ENCODE assay signal across 15 cellular contexts in the genomic region with DNA sequence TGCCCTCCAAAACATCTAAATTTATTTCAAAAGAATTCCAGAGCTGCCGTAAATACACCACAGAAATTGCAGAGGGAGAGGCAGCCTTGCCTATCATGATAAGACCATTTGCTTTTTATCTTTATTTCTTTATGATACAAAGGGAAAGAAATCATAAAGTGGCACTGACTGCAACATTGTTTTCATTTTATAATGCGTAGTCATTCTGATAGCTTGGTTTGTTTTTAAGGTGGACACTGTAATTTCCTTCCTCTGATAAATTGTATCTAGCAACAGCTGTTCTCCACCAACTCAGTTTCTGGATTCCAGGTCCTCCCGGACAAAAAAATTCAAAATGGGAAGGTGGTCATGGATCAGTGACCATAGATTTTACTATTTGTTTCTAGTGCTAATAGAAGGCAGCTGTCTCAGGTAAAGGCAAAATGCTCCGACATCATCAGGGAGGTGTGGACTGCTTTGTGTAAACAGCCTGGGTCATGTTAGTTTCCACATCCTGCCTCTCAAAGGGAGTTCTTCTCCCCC. TPM values are rescaled to one million over a fixed set of nuclear protein-coding genes. Genes with fewer than 3 reads are reported as not detected.
DNase-seq lines count a peak whose midpoint lies in the region; ATAC-seq lines count a peak whose summit lies in the region.
"Had no signal": no experiment of that assay in that cellular context is flagged by ENCODE, and none has a peak within 500 bp of the region (broad histone marks: within the 10 kb centered on the region; RNA-seq: fewer than 3 reads in every experiment).

No MANE protein-coding gene starts in this region.

- H3K4me3 ChIP-seq in endocrine pancreas (ENCODE audit: control insufficient read depth, insufficient read depth, low read length): peak overlapping the region; percentile 78
- H3K4me3 ChIP-seq: BLaER1 treated with 17β-estradiol and CSF1 and Interleukin-3, amounts not matched to agents 10 nM and 100 nM; neural progenitor cell had no signal

- no peaks in the 10 kb centered on the region for H3K27me3 ChIP-seq in endocrine pancreas (ENCODE audit: control insufficient read depth, insufficient read depth, low read length)
- H3K27me3 ChIP-seq: BLaER1 treated with 17β-estradiol and CSF1 and Interleukin-3, amounts not matched to agents 10 nM and 100 nM; neural progenitor cell had no signal

- DNase-seq in DMS153 treated with DMSO at 0.1 percent for 48 hours (lab: John Stamatoyannopoulos, UW; ENCODE audit: unreplicated experiment) (peak; percentile 81), NCI-H226 (peak; percentile 85), renal cortical epithelial cell (ENCODE audit: low read depth) (peak; percentile 50), NCI-H1436 treated with DMSO at 0.1 percent for 48 hours (lab: John Stamatoyannopoulos, UW) (no peak)
- DNase-seq in activated T-cell treated with anti-CD3 and anti-CD28 coated beads, Interleukin-2, amount 50 U/mL, for 24 hours: no peak
- DNase-seq: anterior cingulate cortex; stimulated activated naive CD4-positive, alpha-beta T cell had no signal

- H3K27ac Mint-ChIP-seq in activated T-cell treated with anti-CD3 and anti-CD28 coated beads, Interleukin-2, amount 50 U/mL, for 24 hours: no peak overlapping the region
- H3K27ac Mint-ChIP-seq: neural progenitor cell; T-helper 2 cell treated with Interferon-gamma antibody and Interleukin-4, amounts not matched to agents 5 μg/mL and 100 μg/mL, for 36 hours had no signal

- no peak overlapping the region for H3K9ac ChIP-seq in endocrine pancreas (ENCODE audit: control insufficient read depth, insufficient read depth, low read length)
- H3K9ac ChIP-seq: BLaER1 treated with 17β-estradiol and CSF1 and Interleukin-3, amounts not matched to agents 10 nM and 100 nM; KMS-11; neural progenitor cell had no signal

- H3K36me3 Mint-ChIP-seq in activated T-cell treated with anti-CD3 and anti-CD28 coated beads, Interleukin-2, amount 50 U/mL, for 24 hours (ENCODE audit: low read depth): no peaks in the 10 kb centered on the region
- H3K36me3 Mint-ChIP-seq: neural progenitor cell had no signal

- no peak overlapping the region for H3K4me3 Mint-ChIP-seq in activated T-cell treated with anti-CD3 and anti-CD28 coated beads, Interleukin-2, amount 50 U/mL, for 24 hours
- H3K4me3 Mint-ChIP-seq: neural progenitor cell; T-helper 2 cell treated with Interferon-gamma antibody and Interleukin-4, amounts not matched to agents 5 μg/mL and 100 μg/mL, for 36 hours had no signal

- no peaks in the 10 kb centered on the region for H3K9me3 ChIP-seq in endocrine pancreas (ENCODE audit: control insufficient read depth, low read length)
- H3K9me3 ChIP-seq: BLaER1 treated with 17β-estradiol and CSF1 and Interleukin-3, amounts not matched to agents 10 nM and 100 nM had no signal

- H3K27me3 Mint-ChIP-seq in activated T-cell treated with anti-CD3 and anti-CD28 coated beads, Interleukin-2, amount 50 U/mL, for 24 hours: no peaks in the 10 kb centered on the region

- no peaks in the 10 kb centered on the region for H3K9me3 Mint-ChIP-seq in activated T-cell treated with anti-CD3 and anti-CD28 coated beads, Interleukin-2, amount 50 U/mL, for 24 hours
- H3K9me3 Mint-ChIP-seq: neural progenitor cell; T-helper 2 cell treated with Interferon-gamma antibody and Interleukin-4, amounts not matched to agents 5 μg/mL and 100 μg/mL, for 36 hours had no signal

- no peaks in the 10 kb centered on the region for H3K36me3 ChIP-seq in endocrine pancreas (ENCODE audit: control insufficient read depth, insufficient read depth, low read length)
- H3K36me3 ChIP-seq: BLaER1 treated with 17β-estradiol and CSF1 and Interleukin-3, amounts not matched to agents 10 nM and 100 nM; neural progenitor cell had no signal

- H3K4me1 Mint-ChIP-seq in activated T-cell treated with anti-CD3 and anti-CD28 coated beads, Interleukin-2, amount 50 U/mL, for 24 hours (ENCODE audit: low read depth): no peaks in the 10 kb centered on the region
- H3K4me1 Mint-ChIP-seq: neural progenitor cell had no signal

- ATAC-seq in GM18861 (IDR thresholded peaks at IDR 0.05; ENCODE audit: unreplicated experiment) (no peak), HG02840 (IDR thresholded peaks at IDR 0.05; ENCODE audit: low FRiP score, unreplicated experiment) (no peak)

- peaks cover 28% of the 10 kb centered on the region for H3K4me1 ChIP-seq in endocrine pancreas (ENCODE audit: control insufficient read depth, insufficient read depth, low read length)
- H3K4me1 ChIP-seq: BLaER1 treated with 17β-estradiol and CSF1 and Interleukin-3, amounts not matched to agents 10 nM and 100 nM had no signal

RNA-seq across cellular contexts. Expression of a gene that starts 0.6 kb away (rescaled TPM):
- 1.7 and 2.2 TPM in 2 replicates for total RNA-seq in renal cortical epithelial cell
- total RNA-seq: H1 had no signal

Comparison
In these comparisons a context has a peak if more than half of its experiments do, and no peak if none do; other contexts are left out.
1. DNase-seq: peak in DMS153 treated with DMSO at 0.1 percent for 48 hours (single experiment), NCI-H226 (single experiment) and renal cortical epithelial cell (single experiment); none in activated T-cell treated with anti-CD3 and anti-CD28 coated beads, Interleukin-2, amount 50 U/mL, for 24 hours (single experiment) and NCI-H1436 treated with DMSO at 0.1 percent for 48 hours (single experiment).